In the genomic region with DNA sequence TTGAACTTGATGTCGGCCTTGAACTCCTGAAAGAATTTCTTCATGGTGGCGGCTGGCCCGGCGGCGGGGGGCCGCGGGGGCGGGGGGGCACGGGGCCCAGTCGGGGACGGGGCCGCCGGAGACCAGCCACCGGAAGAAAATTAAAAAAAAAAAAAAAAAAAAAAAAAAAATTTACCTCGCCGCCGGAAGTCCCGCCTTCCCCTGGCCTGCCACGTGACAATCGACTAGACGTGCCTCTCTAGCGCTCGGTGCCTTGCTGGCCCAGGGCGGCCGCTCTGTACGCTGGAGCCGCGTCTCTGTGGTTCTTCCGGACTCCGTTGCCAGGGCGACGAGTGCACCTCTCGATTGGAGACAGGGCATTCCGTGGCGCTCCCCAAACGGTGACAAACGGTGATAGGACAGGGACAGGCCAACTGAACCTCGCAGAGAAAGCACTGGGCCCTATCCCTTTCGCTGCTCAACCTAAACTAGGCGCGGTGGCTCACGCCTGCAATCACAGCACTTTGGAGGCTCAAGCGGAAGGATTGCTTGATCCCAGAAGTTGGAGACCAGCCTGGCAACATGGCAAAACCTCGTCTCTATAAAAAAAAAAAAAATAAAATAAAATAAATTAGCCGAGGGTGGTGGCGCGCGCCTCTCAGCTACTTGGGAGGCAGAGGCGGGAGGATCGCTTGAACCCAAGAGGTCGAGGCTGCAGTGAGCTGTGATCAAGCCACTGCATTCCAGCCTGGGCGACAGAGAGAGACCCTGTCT, we compare ENCODE assay signal across 8 cellular contexts. TPM values are rescaled to one million over a fixed set of nuclear protein-coding genes. Genes with fewer than 3 reads are reported as not detected.
DNase-seq lines count a peak whose midpoint lies in the region; ATAC-seq and TF ChIP-seq lines count a peak whose summit lies in the region.

A gene with protein sequence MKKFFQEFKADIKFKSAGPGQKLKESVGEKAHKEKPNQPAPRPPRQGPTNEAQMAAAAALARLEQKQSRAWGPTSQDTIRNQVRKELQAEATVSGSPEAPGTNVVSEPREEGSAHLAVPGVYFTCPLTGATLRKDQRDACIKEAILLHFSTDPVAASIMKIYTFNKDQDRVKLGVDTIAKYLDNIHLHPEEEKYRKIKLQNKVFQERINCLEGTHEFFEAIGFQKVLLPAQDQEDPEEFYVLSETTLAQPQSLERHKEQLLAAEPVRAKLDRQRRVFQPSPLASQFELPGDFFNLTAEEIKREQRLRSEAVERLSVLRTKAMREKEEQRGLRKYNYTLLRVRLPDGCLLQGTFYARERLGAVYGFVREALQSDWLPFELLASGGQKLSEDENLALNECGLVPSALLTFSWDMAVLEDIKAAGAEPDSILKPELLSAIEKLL (minus strand): TSS at position 141 of the 753 bp plus-strand sequence. CDS start 97 bp downstream, at position 44.

- H4K20me1 ChIP-seq in BLaER1 treated with 17β-estradiol and CSF1 and Interleukin-3, amounts not matched to agents 10 nM and 100 nM, result peaks cover 41 to 43% (median 42%) of the 10 kb centered on the region in 11 experiments

- WGBS in liver, result 12% methylated on average over 52 of the region's 52 CpGs

- H3K4me1 ChIP-seq in BLaER1 treated with 17β-estradiol and CSF1 and Interleukin-3, amounts not matched to agents 10 nM and 100 nM, result peaks cover 40 to 49% (median 46%) of the 10 kb centered on the region in 10 experiments
- H3K4me1 ChIP-seq in liver (ENCODE audit: control insufficient read depth in 4 of 4, insufficient read depth in 4 of 4, low read length in 3 of 4), result peaks cover 10 to 24% (median 17%) of the 10 kb centered on the region in 4 donors

- H3K27ac ChIP-seq in BLaER1 treated with 17β-estradiol and CSF1 and Interleukin-3, amounts not matched to agents 10 nM and 100 nM, result peak within 1 kb of the TSS; percentile 44 to 84 (median 75); a peak in 21 of 22 replicates
- H3K27ac ChIP-seq in dorsolateral prefrontal cortex (peak within 1 kb of the TSS in 57 of 59 donors; percentile 17 to 95 (median 83)), liver (ENCODE audit: low read depth in 1 of 2, low read length in 2 of 2) (peak within 1 kb of the TSS; percentile 54 to 80)

- TF ChIP-seq RAD21 in liver (IDR thresholded peaks at IDR 0.05), result peak in 1 of 2 donors; percentile 22

- ATAC-seq in GM19397 (IDR thresholded peaks at IDR 0.05; ENCODE audit: unreplicated experiment) (peak; percentile 95), HG03571 (IDR thresholded peaks at IDR 0.05; ENCODE audit: unreplicated experiment) (peak; percentile 79)

- peaks cover 0 to 23% (median 5%) of the 10 kb centered on the region in 11 experiments; a peak in 15 of 22 replicates for H3K36me3 ChIP-seq in BLaER1 treated with 17β-estradiol and CSF1 and Interleukin-3, amounts not matched to agents 10 nM and 100 nM
- H3K36me3 ChIP-seq in liver (ENCODE audit: control insufficient read depth in 4 of 4, insufficient read depth in 3 of 4, low read depth in 1 of 4, low read length in 3 of 4), result peaks cover 0 to 12% (median 8%) of the 10 kb centered on the region in 4 donors

- intact Hi-C loops in dorsolateral prefrontal cortex (cut with DNase I), result loop anchor here (1.0 to 5.0 kb wide), 4 partner anchors 14 to 476 kb away; a partner anchor contains a TSS

- DNase-seq in NCI-H82 (lab: John Stamatoyannopoulos, UW) (peak; percentile 98), dorsolateral prefrontal cortex (peak; percentile 97 to 99 (median 99))
- DNase-seq in activated CD4-positive, alpha-beta T cell treated with anti-CD3 and anti-CD28 coated beads, Interleukin-2, amount 50 U/mL, for 48 hours, result peak; percentile 98
- peak; percentile 98 for DNase-seq in stimulated activated CD4-positive, alpha-beta T cell treated with anti-CD3 and anti-CD28 coated beads, Interleukin-4, amount 100 ng/mL, for 24 hours

- H3K4me2 ChIP-seq in BLaER1 treated with 17β-estradiol and CSF1 and Interleukin-3, amounts not matched to agents 10 nM and 100 nM, result peak within 1 kb of the TSS; percentile 90 to 100 (median 99)

- H3K9ac ChIP-seq in BLaER1 treated with 17β-estradiol and CSF1 and Interleukin-3, amounts not matched to agents 10 nM and 100 nM, result peak within 1 kb of the TSS; percentile 73 to 84 (median 80)
- peak within 1 kb of the TSS; percentile 56 to 71 for H3K9ac ChIP-seq in liver (ENCODE audit: low read depth in 1 of 2, low read length in 2 of 2)

- no peaks in the 10 kb centered on the region for H3K9me3 ChIP-seq in BLaER1 treated with 17β-estradiol and CSF1 and Interleukin-3, amounts not matched to agents 10 nM and 100 nM (replicated peaks in 1 of 11)
- no peaks in the 10 kb centered on the region for H3K9me3 ChIP-seq in liver (ENCODE audit: control insufficient read depth in 4 of 4, low read length in 3 of 4)

- no peaks in the 10 kb centered on the region for H3K27me3 ChIP-seq in BLaER1 treated with 17β-estradiol and CSF1 and Interleukin-3, amounts not matched to agents 10 nM and 100 nM
- no peaks in the 10 kb centered on the region for H3K27me3 ChIP-seq in dorsolateral prefrontal cortex
- H3K27me3 ChIP-seq in liver (ENCODE audit: control insufficient read depth in 4 of 4, insufficient read depth in 4 of 4, low read length in 3 of 4), result no peaks in the 10 kb centered on the region

- H3K4me3 ChIP-seq in BLaER1 treated with 17β-estradiol and CSF1 and Interleukin-3, amounts not matched to agents 10 nM and 100 nM, result peak within 1 kb of the TSS; percentile 60 to 82 (median 72)
- H3K4me3 ChIP-seq in dorsolateral prefrontal cortex, result peak within 1 kb of the TSS; percentile 52 to 85 (median 72)
- peak within 1 kb of the TSS; percentile 83 to 90 (median 84) for H3K4me3 ChIP-seq in liver (ENCODE audit: low read depth in 1 of 3, low read length in 3 of 3)

- TF ChIP-seq CTCF in dorsolateral prefrontal cortex (IDR thresholded peaks at IDR 0.05 in 54 of 56, conservative IDR thresholded peaks at IDR 0.05 in 2 of 56; ENCODE audit: low read depth in 1 of 56, partially characterized antibody in 56 of 56), result peak in 47 of 56 donors; percentile 11 to 65 (median 35)
- no peak for TF ChIP-seq CTCF in liver (IDR thresholded peaks at IDR 0.05; ENCODE audit: low read depth, low read length, missing input control)

TF ChIP-seq in liver, 16 proteins besides CTCF, POLR2A, EP300 and RAD21:
- TF ChIP-seq TAF1 (conservative IDR thresholded peaks at IDR 0.05) (no peak), SP1 (IDR thresholded peaks at IDR 0.05) (peak; percentile 49), GABPA (IDR thresholded peaks at IDR 0.05 in 1 of 2, conservative IDR thresholded peaks at IDR 0.05 in 1 of 2) (peak; percentile 78 to 90), FOXA1 (IDR thresholded peaks at IDR 0.05) (no peak), RXRA (IDR thresholded peaks at IDR 0.05) (peak in 1 of 2 donors; percentile 14), YY1 (IDR thresholded peaks at IDR 0.05) (peak; percentile 28)
- TF ChIP-seq, protein P1, sequence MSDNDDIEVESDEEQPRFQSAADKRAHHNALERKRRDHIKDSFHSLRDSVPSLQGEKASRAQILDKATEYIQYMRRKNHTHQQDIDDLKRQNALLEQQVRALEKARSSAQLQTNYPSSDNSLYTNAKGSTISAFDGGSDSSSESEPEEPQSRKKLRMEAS (IDR thresholded peaks at IDR 0.05), result peak; percentile 24

RNA-seq across cellular contexts. Expression of the gene that starts here (rescaled TPM):
- total RNA-seq in dorsolateral prefrontal cortex (100 to 1,000 TPM; 110 to 244 (median 164) TPM), liver (10 to 100 TPM; 33.0 to 92.3 TPM)
- 10 to 100 TPM; 39.5 to 68.6 TPM for polyA plus RNA-seq in liver

Comparison
In these comparisons a context has a peak if more than half of its experiments do, and no peak if none do; other contexts are left out.
1. Peak in every context shown above with its lines: DNase-seq, ATAC-seq, H3K4me3 ChIP-seq and H3K27ac ChIP-seq.